Comparison of ENCODE assay signal across 9 cellular contexts in the genomic region with DNA sequence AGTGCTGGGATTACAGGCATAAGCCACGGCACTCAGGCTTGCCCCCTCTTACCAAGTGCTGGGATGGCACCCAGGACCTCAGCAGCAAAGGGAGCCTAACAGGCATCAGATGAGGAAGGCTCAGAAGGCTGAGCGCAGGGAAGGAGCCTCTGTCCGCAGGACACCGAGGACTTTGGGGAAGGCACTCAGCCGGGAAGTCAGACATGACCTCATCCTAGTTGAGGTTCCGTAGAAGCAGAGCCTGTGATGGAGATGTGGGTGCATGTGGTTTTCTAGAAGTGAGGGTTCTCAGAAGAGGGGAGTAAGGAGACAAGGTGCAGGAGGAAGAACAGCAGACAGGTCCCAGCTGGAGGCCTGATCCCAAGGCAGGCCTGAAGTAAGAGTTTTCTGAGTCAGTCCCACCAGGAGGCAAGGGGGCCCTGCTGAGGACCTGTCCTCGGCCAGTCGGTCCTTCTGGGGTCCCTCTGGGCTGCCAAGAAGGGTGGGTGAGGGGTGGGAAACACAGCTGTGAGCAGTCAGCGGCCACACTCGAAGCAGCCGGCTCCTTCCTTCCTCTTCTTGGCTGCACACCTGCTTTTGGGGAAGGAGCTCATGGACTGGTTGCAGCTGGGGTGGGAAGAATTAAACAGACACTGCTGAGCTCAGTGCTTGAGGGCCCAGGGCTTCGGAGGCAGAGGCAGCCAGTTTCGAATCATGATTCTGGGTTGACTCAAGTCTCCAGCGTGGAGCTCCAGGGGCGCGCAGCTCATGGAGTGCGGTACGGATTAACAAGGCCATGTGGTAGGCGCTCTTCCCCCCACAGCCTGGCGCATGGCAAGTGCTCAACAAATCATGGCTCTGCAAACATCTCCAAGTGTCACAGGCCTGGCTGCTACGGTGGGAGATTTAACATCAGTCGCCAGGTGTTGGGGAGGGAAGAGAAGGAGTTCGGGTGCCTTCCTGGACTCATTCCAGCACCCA. TPM values are rescaled to one million over a fixed set of nuclear protein-coding genes. Genes with fewer than 3 reads are reported as not detected.
DNase-seq lines count a peak whose midpoint lies in the region; ATAC-seq, FAIRE-seq and TF ChIP-seq lines count a peak whose summit lies in the region.
"Had no signal": no experiment of that assay in that cellular context is flagged by ENCODE, and none has a peak within 500 bp of the region (broad histone marks: within the 10 kb centered on the region; RNA-seq: fewer than 3 reads in every experiment).

No MANE protein-coding gene starts in this region.

- H3K4me3 Mint-ChIP-seq in astrocyte (ENCODE audit: unreplicated experiment) (peak overlapping the region; percentile 29), mesothelial cell of epicardium (no peak overlapping the region)
- H3K4me3 Mint-ChIP-seq in CD8-positive, alpha-beta memory T cell, result no peak overlapping the region

- TF ChIP-seq CTCF in astrocyte (IDR thresholded peaks at IDR 0.05; ENCODE audit: insufficient read depth, low read depth, low read length), result no peak
- TF ChIP-seq CTCF in mesothelial cell of epicardium (IDR thresholded peaks at IDR 0.05; ENCODE audit: unreplicated experiment), result no peak
- TF ChIP-seq CTCF in lower leg skin (IDR thresholded peaks at IDR 0.05), result no peak

- TF ChIP-seq POLR2A in lower leg skin (IDR thresholded peaks at IDR 0.05), result no peak

- H3K4me2 ChIP-seq in astrocyte (ENCODE audit: low read length), result peak overlapping the region; percentile 8

- H3K4me3 ChIP-seq in astrocyte (ENCODE audit: insufficient read depth, low read depth, low read length) (no peak overlapping the region), lower leg skin (ENCODE audit: low read depth, poor library complexity, severe bottlenecking) (no peak overlapping the region)
- no peak overlapping the region for H3K4me3 ChIP-seq in CD8-positive, alpha-beta memory T cell (ENCODE audit: low read length)

- no peaks in the 10 kb centered on the region for H3K36me3 ChIP-seq in astrocyte (ENCODE audit: insufficient read depth, low read length)
- no peaks in the 10 kb centered on the region for H3K36me3 ChIP-seq in CD8-positive, alpha-beta memory T cell (ENCODE audit: insufficient read depth, low read length)

- CTCF ChIA-PET in CD8-positive, alpha-beta memory T cell (lab: Charles Lee), result interaction anchor here (1.0 to 1.1 kb wide), 2 partner anchors 10 to 11 kb away, joined by 4 read pairs; no protein-coding TSS in a partner anchor

- H3K27me3 ChIP-seq in astrocyte (ENCODE audit: insufficient read depth, low read length), result no peaks in the 10 kb centered on the region
- no peaks in the 10 kb centered on the region for H3K27me3 ChIP-seq in CD8-positive, alpha-beta memory T cell (ENCODE audit: insufficient read depth, low read length, poor library complexity, severe bottlenecking)

- 79 to 86% methylated on average over 23 of the region's 23 CpGs for WGBS in lower leg skin, 2 donors

- peaks cover 28% of the 10 kb centered on the region for H3K4me1 ChIP-seq in astrocyte (ENCODE audit: insufficient read depth, low read length)
- H3K4me1 ChIP-seq in CD8-positive, alpha-beta memory T cell (ENCODE audit: insufficient read depth, low read length), result peaks cover 24% of the 10 kb centered on the region

- FAIRE-seq in astrocyte (lab: Jason Lieb, UNC), result no peak
- FAIRE-seq: endometrium had no signal

- intact Hi-C loops in lower leg skin (cut with DNase I; ENCODE audit: low total_unique reads), result no loop called here

- H2AFZ ChIP-seq in astrocyte (ENCODE audit: low read depth, low read length), result no peak overlapping the region

- H3K9me3 Mint-ChIP-seq in astrocyte (ENCODE audit: unreplicated experiment), result no peaks in the 10 kb centered on the region
- no peaks in the 10 kb centered on the region for H3K9me3 Mint-ChIP-seq in mesothelial cell of epicardium
- H3K9me3 Mint-ChIP-seq in CD8-positive, alpha-beta memory T cell, result no peaks in the 10 kb centered on the region

- POLR2A ChIA-PET in CD8-positive, alpha-beta memory T cell (lab: Charles Lee), result no interaction called here

- H4K20me1 ChIP-seq in astrocyte (ENCODE audit: insufficient read depth, low read length), result no peaks in the 10 kb centered on the region

- peak overlapping the region; percentile 79 for H3K27ac ChIP-seq in astrocyte (ENCODE audit: low read depth, low read length)
- H3K27ac ChIP-seq in CD8-positive, alpha-beta memory T cell (ENCODE audit: low read depth, low read length), result no peak overlapping the region

- no peaks in the 10 kb centered on the region for H3K9me3 ChIP-seq in astrocyte (ENCODE audit: insufficient read depth, low read depth, low read length)
- no peaks in the 10 kb centered on the region for H3K9me3 ChIP-seq in CD8-positive, alpha-beta memory T cell (ENCODE audit: low read length)

- H3K27me3 Mint-ChIP-seq in astrocyte (ENCODE audit: low read depth, unreplicated experiment) (no peaks in the 10 kb centered on the region), mesothelial cell of epicardium (ENCODE audit: low read depth) (no peaks in the 10 kb centered on the region)
- no peaks in the 10 kb centered on the region for H3K27me3 Mint-ChIP-seq in CD8-positive, alpha-beta memory T cell

- H3K4me1 Mint-ChIP-seq in astrocyte (ENCODE audit: low read depth, unreplicated experiment) (peaks cover 37% of the 10 kb centered on the region), mesothelial cell of epicardium (peaks cover 31% of the 10 kb centered on the region)
- H3K4me1 Mint-ChIP-seq in CD8-positive, alpha-beta memory T cell, result peaks cover 35 to 55% (median 46%) of the 10 kb centered on the region in 3 donors

- peak overlapping the region; percentile 14 for H3K9ac ChIP-seq in astrocyte (ENCODE audit: low read length)

- H3K36me3 Mint-ChIP-seq in astrocyte (ENCODE audit: low read depth, unreplicated experiment) (no peaks in the 10 kb centered on the region), mesothelial cell of epicardium (no peaks in the 10 kb centered on the region)
- H3K36me3 Mint-ChIP-seq in CD8-positive, alpha-beta memory T cell, result no peaks in the 10 kb centered on the region

- H3K27ac Mint-ChIP-seq in astrocyte (ENCODE audit: unreplicated experiment) (peak overlapping the region; percentile 87), mesothelial cell of epicardium (peak overlapping the region; percentile 67)
- H3K27ac Mint-ChIP-seq in CD8-positive, alpha-beta memory T cell, result peak overlapping the region in 3 of 8 donors; percentile 13 to 78 (median 58)

- DNase-seq in AML-193 (lab: John Stamatoyannopoulos, UW) (peak; percentile 37 to 51), NAMALWA (ENCODE audit: low spot score) (peak; percentile 87), astrocyte (ENCODE audit: low read depth) (peak; percentile 54), mesothelial cell of epicardium (ENCODE audit: low spot score in 2 of 2, unreplicated experiment in 2 of 2) (no peak), lower leg skin (ENCODE audit: low spot score in 2 of 2) (no peak), DMS 273 treated with DMSO at 0.1 percent for 48 hours (lab: John Stamatoyannopoulos, UW) (no peak)
- no peak for DNase-seq in CD8-positive, alpha-beta memory T cell

- no peak for ATAC-seq in GM21619 (IDR thresholded peaks at IDR 0.05; ENCODE audit: unreplicated experiment)

- no peaks in the 10 kb centered on the region for H3K79me2 ChIP-seq in astrocyte (ENCODE audit: insufficient read depth, low read length)

RNA-seq across cellular contexts. Expression of gene SNN, which starts 38.9 kb away (rescaled TPM):
- total RNA-seq in astrocyte (12.2 and 16.7 TPM in 2 replicates), mesothelial cell of epicardium (38.3 to 40.2 TPM (median 39.9 TPM) in 3 replicates), lower leg skin (10 to 100 TPM; 15.4 to 30.2 (median 20.6) TPM)
- total RNA-seq in CD8-positive, alpha-beta memory T cell, result 1 to 10 TPM; 5.8 to 6.0 TPM
- 10.6 TPM for polyA plus RNA-seq in CD8-positive, alpha-beta memory T cell

RNA-seq across cellular contexts. Expression of gene LITAF, which starts 42.6 kb away (rescaled TPM):
- total RNA-seq in astrocyte, result 113 and 120 TPM in 2 replicates
- total RNA-seq in mesothelial cell of epicardium, result 60.8 to 71.0 TPM (median 62.0 TPM) in 3 replicates
- total RNA-seq in lower leg skin, result 10 to 100 TPM; 54.9 to 84.2 (median 67.7) TPM
- 100 to 1,000 TPM; 199 to 201 TPM for total RNA-seq in CD8-positive, alpha-beta memory T cell
- polyA plus RNA-seq in CD8-positive, alpha-beta memory T cell, result 629 TPM

Comparison
In these comparisons a context has a peak if more than half of its experiments do, and no peak if none do; other contexts are left out.
1. DNase-seq: peak in AML-193 (2 of 2), NAMALWA (single experiment) and astrocyte (single experiment); none in mesothelial cell of epicardium (0 of 2), lower leg skin (0 of 2), CD8-positive, alpha-beta memory T cell (0 of 5) and DMS 273 treated with DMSO at 0.1 percent for 48 hours (single experiment).